ENCODE assay signal across 9 cellular contexts in genomic region chr20:59003836-59004492, GRCh38. TPM values are rescaled to one million over a fixed set of nuclear protein-coding genes. Genes with fewer than 3 reads are reported as not detected.
A peak's percentile ranks its signal among the peaks of the same experiment; 100 is the strongest.
DNase-seq lines count a peak whose midpoint lies in the region; ATAC-seq and TF ChIP-seq lines count a peak whose summit lies in the region.
"Had no signal": no experiment of that assay in that cellular context is flagged by ENCODE, and none has a peak within 500 bp of the region (broad histone marks: within the 10 kb centered on the region; RNA-seq: fewer than 3 reads in every experiment).

No MANE protein-coding gene starts in this region.

- peak overlapping the region; percentile 66 for H3K4me3 ChIP-seq in GM12875 (ENCODE audit: low read depth, low read length)
- peak overlapping the region; percentile 91 for H3K4me3 ChIP-seq in OCI-LY1 (ENCODE audit: low read depth, low read length, poor library complexity, severe bottlenecking)
- H3K4me3 ChIP-seq in sigmoid colon, result peak overlapping the region in 1 of 4 donors; percentile 81
- H3K4me3 ChIP-seq in GM23248, result no peak overlapping the region
- H3K4me3 ChIP-seq: SJSA1 had no signal

- ATAC-seq in effector memory CD8-positive, alpha-beta T cell (replicated peaks), result no peak

- no peak for DNase-seq in effector memory CD8-positive, alpha-beta T cell
- peak; percentile 40 for DNase-seq in sigmoid colon
- no peak for DNase-seq in GM23248
- DNase-seq in H9, result no peak
- no peak for DNase-seq in posterior vena cava (ENCODE audit: low spot score)
- DNase-seq: NCI-H1436 had no signal

- H3K9me3 ChIP-seq in OCI-LY1 (ENCODE audit: low read length) (no peaks in the 10 kb centered on the region), sigmoid colon (no peaks in the 10 kb centered on the region), GM23248 (ENCODE audit: low read depth) (no peaks in the 10 kb centered on the region), H9 (ENCODE audit: control insufficient read depth, low read depth, low read length) (no peaks in the 10 kb centered on the region)
- H3K9me3 ChIP-seq: SJSA1 had no signal

- H3K4ac ChIP-seq in H9 (ENCODE audit: low read depth, low read length), result no peak overlapping the region

- peaks cover 3% of the 10 kb centered on the region for H3K23me2 ChIP-seq in H9 (ENCODE audit: insufficient read length, low read depth, low read length, poor library complexity, severe bottlenecking)

- peak overlapping the region; percentile 93 to 97 for H3K27ac Mint-ChIP-seq in effector memory CD8-positive, alpha-beta T cell
- peak overlapping the region in 1 of 3 experiments; percentile 77; a peak in 1 of 7 replicates for H3K27ac Mint-ChIP-seq in H9

- no peak overlapping the region for H2BK15ac ChIP-seq in H9 (ENCODE audit: low read depth, low read length)

- H3K36me3 Mint-ChIP-seq in effector memory CD8-positive, alpha-beta T cell (ENCODE audit: insufficient read depth), result peaks cover 15% of the 10 kb centered on the region
- peaks cover 0 to 21% (median 16%) of the 10 kb centered on the region in 3 experiments; a peak in 4 of 7 replicates for H3K36me3 Mint-ChIP-seq in H9 (ENCODE audit: insufficient read depth in 1 of 3, low read depth in 3 of 3)

- no peak overlapping the region for H4K8ac ChIP-seq in H9 (replicated peaks; ENCODE audit: insufficient read length, low read depth, low read length)

- peak overlapping the region; percentile 85 for H3K4me2 ChIP-seq in OCI-LY1 (ENCODE audit: low read length)
- H3K4me2 ChIP-seq in GM23248 (ENCODE audit: unreplicated experiment), result no peak overlapping the region
- H3K4me2 ChIP-seq in H9 (ENCODE audit: insufficient read depth, insufficient read length, low read length), result no peak overlapping the region

- no peaks in the 10 kb centered on the region for H3K79me2 ChIP-seq in OCI-LY1 (ENCODE audit: insufficient read depth, low read length)
- H3K79me2 ChIP-seq in GM23248 (ENCODE audit: insufficient read depth), result peaks cover 43% of the 10 kb centered on the region
- no peaks in the 10 kb centered on the region for H3K79me2 ChIP-seq in H9 (ENCODE audit: insufficient read depth, low read length)

- H3K14ac ChIP-seq in H9 (ENCODE audit: insufficient read depth, low read length), result no peak overlapping the region; the same call in 1 of the 2 replicates

- H3F3A ChIP-seq in OCI-LY1 (ENCODE audit: insufficient read depth, low read length) (no peaks in the 10 kb centered on the region), GM23248 (ENCODE audit: insufficient read depth) (no peaks in the 10 kb centered on the region)

- H2BK120ac ChIP-seq in H9 (ENCODE audit: low read depth, low read length, poor library complexity, severe bottlenecking), result no peak overlapping the region

- no peak overlapping the region for H3T11ph ChIP-seq in H9 (ENCODE audit: low read length)

- H4K91ac ChIP-seq in H9 (ENCODE audit: insufficient read length, low read depth, low read length), result no peak overlapping the region

- H3K9me2 ChIP-seq in OCI-LY1 (ENCODE audit: low read depth, low read length) (no peaks in the 10 kb centered on the region), GM23248 (ENCODE audit: insufficient read depth) (no peaks in the 10 kb centered on the region)

- no peaks in the 10 kb centered on the region for H3K27me3 ChIP-seq in OCI-LY1 (ENCODE audit: insufficient read depth, low read length)
- H3K27me3 ChIP-seq in sigmoid colon, result no peaks in the 10 kb centered on the region
- no peaks in the 10 kb centered on the region for H3K27me3 ChIP-seq in GM23248 (replicated peaks; ENCODE audit: insufficient read depth)
- H3K27me3 ChIP-seq in H9 (ENCODE audit: insufficient read depth, low read length), result no peaks in the 10 kb centered on the region
- H3K27me3 ChIP-seq: SJSA1 had no signal

- no peak for TF ChIP-seq CTCF in GM12875 (IDR thresholded peaks at IDR 0.05; ENCODE audit: borderline replicate concordance, insufficient read depth, low read depth, low read length)
- no peak for TF ChIP-seq CTCF in OCI-LY1 (IDR thresholded peaks at IDR 0.05; ENCODE audit: low read length)
- TF ChIP-seq CTCF in sigmoid colon (IDR thresholded peaks at IDR 0.05), result no peak
- no peak for TF ChIP-seq CTCF in H9 (conservative IDR thresholded peaks at IDR 0.05)

- H2BK12ac ChIP-seq in H9 (ENCODE audit: insufficient read length, low read depth, low read length), result no peak overlapping the region

- H3K56ac ChIP-seq in H9 (ENCODE audit: insufficient read length, low read depth, low read length), result no peak overlapping the region

- H3K4me1 ChIP-seq in OCI-LY1 (ENCODE audit: insufficient read depth, low read length, severe bottlenecking), result peaks cover 51% of the 10 kb centered on the region
- peaks cover 0 to 50% (median 39%) of the 10 kb centered on the region in 4 donors for H3K4me1 ChIP-seq in sigmoid colon
- peaks cover 11% of the 10 kb centered on the region for H3K4me1 ChIP-seq in GM23248 (ENCODE audit: insufficient read depth)
- no peaks in the 10 kb centered on the region for H3K4me1 ChIP-seq in H9 (ENCODE audit: insufficient read depth, low read length)

- no peak overlapping the region for H2BK5ac ChIP-seq in H9 (ENCODE audit: insufficient read length, low read length)

- H2AFZ ChIP-seq in OCI-LY1 (ENCODE audit: low read length) (no peak overlapping the region), GM23248 (no peak overlapping the region), H9 (ENCODE audit: low read length) (no peak overlapping the region)

- peaks cover 33 to 35% of the 10 kb centered on the region in 2 donors for H3K4me1 Mint-ChIP-seq in effector memory CD8-positive, alpha-beta T cell (ENCODE audit: low read depth in 2 of 2)
- H3K4me1 Mint-ChIP-seq in H9, result peaks cover 13 to 14% of the 10 kb centered on the region in 2 experiments

- H2BK20ac ChIP-seq in H9 (ENCODE audit: low read depth, low read length, poor library complexity, severe bottlenecking), result no peak overlapping the region

- H3K27ac ChIP-seq in OCI-LY1 (ENCODE audit: low read depth, low read length, poor library complexity, severe bottlenecking), result peak overlapping the region; percentile 91
- H3K27ac ChIP-seq in sigmoid colon, result peak overlapping the region; percentile 32 to 89 (median 84)
- no peak overlapping the region for H3K27ac ChIP-seq in GM23248
- H3K27ac ChIP-seq in H9 (ENCODE audit: insufficient read length, low read depth, low read length), result no peak overlapping the region
- H3K27ac ChIP-seq: SJSA1 had no signal

- WGBS in sigmoid colon, 2 donors, result 83 to 88% methylated on average over 16 of the region's 16 CpGs
- 87 to 91% methylated on average over 15 to 16 of the region's 16 CpGs for WGBS in GM23248 (ENCODE audit: low coverage in 1 of 2, low lambda C conversion rate in 2 of 2, missing lambda C conversion rate in 2 of 2), 2 experiments
- WGBS in H9 (ENCODE audit: extremely low coverage, insufficient read length, low lambda C conversion rate), result no CpG with 5 or more reads among the region's 16 CpGs

- H3K4me3 Mint-ChIP-seq in effector memory CD8-positive, alpha-beta T cell, result peak overlapping the region; percentile 82
- no peak overlapping the region for H3K4me3 Mint-ChIP-seq in H9

- in situ Hi-C loops in GM23248 (cut with MboI), result loop anchor here (25.0 kb wide), 1 partner anchor 767 kb away; the partner anchor contains the start of gene ANKRD60

- no peaks in the 10 kb centered on the region for H3K79me1 ChIP-seq in H9 (ENCODE audit: insufficient read depth, low read depth, low read length, poor library complexity, severe bottlenecking)

- no peak overlapping the region for H4K5ac ChIP-seq in H9 (ENCODE audit: insufficient read length, low read depth, low read length)

- TF ChIP-seq POLR2A in sigmoid colon (IDR thresholded peaks at IDR 0.05), result no peak

- H3K23ac ChIP-seq in H9 (ENCODE audit: insufficient read length, low read depth, low read length), result no peak overlapping the region

- no peak overlapping the region for H3K18ac ChIP-seq in H9 (ENCODE audit: insufficient read length, low read depth, low read length)

- intact Hi-C loops in sigmoid colon (cut with DNase I) (no loop called here), posterior vena cava (cut with DNase I) (no loop called here)

- no peaks in the 10 kb centered on the region for H3K9me3 Mint-ChIP-seq in effector memory CD8-positive, alpha-beta T cell
- H3K9me3 Mint-ChIP-seq in H9, result no peaks in the 10 kb centered on the region

- peak overlapping the region; percentile 18 for H3K9ac ChIP-seq in OCI-LY1 (ENCODE audit: low read length)
- no peak overlapping the region for H3K9ac ChIP-seq in GM23248
- H3K9ac ChIP-seq in H9 (ENCODE audit: extremely low read depth, insufficient read length, low read length), result no peak overlapping the region

- no peaks in the 10 kb centered on the region for H4K20me1 ChIP-seq in OCI-LY1 (ENCODE audit: insufficient read depth, low read length)
- no peaks in the 10 kb centered on the region for H4K20me1 ChIP-seq in GM23248 (ENCODE audit: insufficient read depth)
- no peaks in the 10 kb centered on the region for H4K20me1 ChIP-seq in H9 (ENCODE audit: control insufficient read depth, insufficient read depth, insufficient read length)

- H2AK5ac ChIP-seq in H9 (ENCODE audit: insufficient read length, low read length), result no peak overlapping the region

- no peaks in the 10 kb centered on the region for H3K27me3 Mint-ChIP-seq in effector memory CD8-positive, alpha-beta T cell
- peaks cover 13% of the 10 kb centered on the region for H3K27me3 Mint-ChIP-seq in H9 (ENCODE audit: low read depth)

- TF ChIP-seq EP300 in sigmoid colon (IDR thresholded peaks at IDR 0.05), result no peak

- H3K36me3 ChIP-seq in OCI-LY1 (ENCODE audit: insufficient read depth, low read length) (peaks cover 46% of the 10 kb centered on the region), sigmoid colon (peaks cover 0 to 35% (median 17%) of the 10 kb centered on the region in 4 donors), GM23248 (ENCODE audit: low read depth) (peaks cover 3% of the 10 kb centered on the region; the same call in 1 of the 2 replicates)

RNA-seq across cellular contexts. Expression of gene CTSZ, which starts 3.1 kb away (rescaled TPM):
- 100 to 1,000 TPM in 3 of 4 donors, 10 to 100 TPM in 1; 93.9 to 144 (median 119) TPM for total RNA-seq in sigmoid colon
- 100 to 1,000 TPM; 127 to 312 (median 293) TPM for polyA plus RNA-seq in sigmoid colon
- 391 and 422 TPM in 2 replicates for total RNA-seq in GM23248 (2014; rRNA removed; shearing (Covaris generic))
- polyA plus RNA-seq in GM23248 (2016; fragmentation: Nextera tagmentation; extraction: Ambion mirVana), result 13.5 and 14.2 TPM in 2 replicates
- total RNA-seq in H9 (2021), result 35.7 and 37.6 TPM in 2 replicates
- total RNA-seq in posterior vena cava, result 100 to 1,000 TPM; 107 to 164 TPM

RNA-seq across cellular contexts. Expression of gene TUBB1, which starts 15.3 kb away (rescaled TPM):
- total RNA-seq in sigmoid colon, result under 1 TPM in 2 of 4 donors, not detected in 2; 0.14 to 0.16 TPM
- polyA plus RNA-seq in sigmoid colon, result under 1 TPM in 2 of 3 donors, not detected in 1; 0.03 to 0.60 TPM
- total RNA-seq in GM23248 (2014; rRNA removed; shearing (Covaris generic)), result not detected in 2 replicates
- polyA plus RNA-seq in GM23248 (2016; fragmentation: Nextera tagmentation; extraction: Ambion mirVana), result 0.05 and 0.09 TPM in 2 replicates
- not detected in 2 replicates for total RNA-seq in H9 (2021)
- total RNA-seq in posterior vena cava, result under 1 TPM; 0.43 to 0.74 TPM

RNA-seq across cellular contexts. Expression of gene NELFCD, which starts 22.9 kb away (rescaled TPM):
- total RNA-seq in sigmoid colon (10 to 100 TPM; 36.3 to 53.2 (median 43.7) TPM), H9 (2021) (53.5 and 57.8 TPM in 2 replicates), posterior vena cava (10 to 100 TPM; 25.9 to 28.2 TPM)
- polyA plus RNA-seq in sigmoid colon (10 to 100 TPM; 22.7 to 43.6 (median 27.6) TPM), GM23248 (2016; fragmentation: Nextera tagmentation; extraction: Ambion mirVana) (57.4 and 59.8 TPM in 2 replicates)
- 36.3 and 52.5 TPM in 2 replicates for total RNA-seq in GM23248 (2014; rRNA removed; shearing (Covaris generic))

RNA-seq across cellular contexts. Expression of gene ATP5F1E, which starts 28.2 kb away (rescaled TPM):
- total RNA-seq in sigmoid colon, result 10 to 100 TPM; 28.5 to 57.4 (median 40.1) TPM
- polyA plus RNA-seq in sigmoid colon, result 100 to 1,000 TPM in 2 of 3 donors, 10 to 100 TPM in 1; 62.2 to 110 (median 103) TPM
- 20.0 and 21.1 TPM in 2 replicates for total RNA-seq in GM23248 (2014; rRNA removed; shearing (Covaris generic))
- 236 and 245 TPM in 2 replicates for polyA plus RNA-seq in GM23248 (2016; fragmentation: Nextera tagmentation; extraction: Ambion mirVana)
- total RNA-seq in H9 (2021), result 47.4 and 52.7 TPM in 2 replicates
- 10 to 100 TPM; 58.3 to 74.7 TPM for total RNA-seq in posterior vena cava

RNA-seq across cellular contexts. Expression of gene PRELID3B, which starts 38.6 kb away (rescaled TPM):
- 10 to 100 TPM; 27.4 to 43.9 (median 40.2) TPM for total RNA-seq in sigmoid colon
- 100 to 1,000 TPM in 2 of 3 donors, 10 to 100 TPM in 1; 61.7 to 189 (median 108) TPM for polyA plus RNA-seq in sigmoid colon
- total RNA-seq in GM23248 (2014; rRNA removed; shearing (Covaris generic)), result 64.1 and 72.8 TPM in 2 replicates
- 75.8 and 76.4 TPM in 2 replicates for polyA plus RNA-seq in GM23248 (2016; fragmentation: Nextera tagmentation; extraction: Ambion mirVana)
- total RNA-seq in H9 (2021), result 52.6 and 56.5 TPM in 2 replicates
- total RNA-seq in posterior vena cava, result 10 to 100 TPM; 24.1 to 34.1 TPM

Comparison
In these comparisons a context has a peak if more than half of its experiments do, and no peak if none do; other contexts are left out.
1. H3K27ac ChIP-seq: peak in OCI-LY1 (single experiment) and sigmoid colon (4 of 4); none in GM23248 (single experiment) and H9 (single experiment).
2. H3K4me3 Mint-ChIP-seq: peak in effector memory CD8-positive, alpha-beta T cell (2 of 2); none in H9 (0 of 2).